ENCODE assay signal across 10 cellular contexts in genomic region chr2:239440511-239440959, GRCh38. TPM values are rescaled to one million over a fixed set of nuclear protein-coding genes. Genes with fewer than 3 reads are reported as not detected.
A peak's percentile ranks its signal among the peaks of the same experiment; 100 is the strongest.
DNase-seq lines count a peak whose midpoint lies in the region; ATAC-seq, FAIRE-seq and TF ChIP-seq lines count a peak whose summit lies in the region.
"Had no signal": no experiment of that assay in that cellular context is flagged by ENCODE, and none has a peak within 500 bp of the region (broad histone marks: within the 10 kb centered on the region; RNA-seq: fewer than 3 reads in every experiment).

No MANE protein-coding gene starts in this region.

- intact Hi-C loops in CD14-positive monocyte (cut with micrococcal nuclease) = no loop called here

- peaks cover 83% of the 10 kb centered on the region for H3K4me1 Mint-ChIP-seq in CD14-positive monocyte
- peaks cover 22 to 39% of the 10 kb centered on the region in 2 donors for H3K4me1 Mint-ChIP-seq in natural killer cell treated with Interleukin-12 subunit alpha and Interleukin-12 subunit beta and Interleukin-15 and Interleukin-18, amount 100 ng/mL, for 72 hours (ENCODE audit: low read depth in 2 of 2)

- FAIRE-seq in endometrium (lab: Jason Lieb, UNC) = peak; percentile 72

- H3K27me3 Mint-ChIP-seq in CD14-positive monocyte (ENCODE audit: low read depth in 3 of 3) = peaks cover 18 to 28% (median 27%) of the 10 kb centered on the region in 3 donors
- H3K27me3 Mint-ChIP-seq in natural killer cell treated with Interleukin-12 subunit alpha and Interleukin-12 subunit beta and Interleukin-15 and Interleukin-18, amount 100 ng/mL, for 72 hours = peaks cover 6 to 8% of the 10 kb centered on the region in 2 donors

- peak overlapping the region; percentile 43 to 87 for H3K4me3 Mint-ChIP-seq in CD14-positive monocyte
- peak overlapping the region; percentile 78 for H3K4me3 Mint-ChIP-seq in natural killer cell treated with Interleukin-12 subunit alpha and Interleukin-12 subunit beta and Interleukin-15 and Interleukin-18, amount 100 ng/mL, for 72 hours

- ATAC-seq in natural killer cell treated with Interleukin-12 subunit alpha and Interleukin-12 subunit beta and Interleukin-15 and Interleukin-18, amount 100 ng/mL, for 72 hours = peak in 1 of 2 donors; percentile 6
- ATAC-seq in GM19035 (IDR thresholded peaks at IDR 0.05; ENCODE audit: unreplicated experiment) (no peak), HG03460 (IDR thresholded peaks at IDR 0.05; ENCODE audit: unreplicated experiment) (no peak), GM18867 (IDR thresholded peaks at IDR 0.05; ENCODE audit: unreplicated experiment) (no peak)

- peaks cover 0 to 6% (median 0%) of the 10 kb centered on the region in 7 donors for H3K9me3 Mint-ChIP-seq in CD14-positive monocyte
- H3K9me3 Mint-ChIP-seq in natural killer cell treated with Interleukin-12 subunit alpha and Interleukin-12 subunit beta and Interleukin-15 and Interleukin-18, amount 100 ng/mL, for 72 hours = no peaks in the 10 kb centered on the region

- no peak for TF ChIP-seq CTCF in CD14-positive monocyte (IDR thresholded peaks at IDR 0.05)

- peaks cover 2 to 10% of the 10 kb centered on the region in 2 donors for H3K36me3 Mint-ChIP-seq in CD14-positive monocyte
- no peaks in the 10 kb centered on the region for H3K36me3 Mint-ChIP-seq in natural killer cell treated with Interleukin-12 subunit alpha and Interleukin-12 subunit beta and Interleukin-15 and Interleukin-18, amount 100 ng/mL, for 72 hours

- peak overlapping the region in 2 of 7 donors; percentile 13 to 66 for H3K27ac Mint-ChIP-seq in CD14-positive monocyte
- H3K27ac Mint-ChIP-seq in natural killer cell treated with Interleukin-12 subunit alpha and Interleukin-12 subunit beta and Interleukin-15 and Interleukin-18, amount 100 ng/mL, for 72 hours = peak overlapping the region in 1 of 2 donors; percentile 59

- DNase-seq in CD14-positive monocyte (ENCODE audit: low spot score) = no peak
- DNase-seq in NCI-H345 (lab: John Stamatoyannopoulos, UW) = peak; percentile 48
- DNase-seq in natural killer cell treated with Interleukin-12 subunit alpha and Interleukin-12 subunit beta and Interleukin-15 and Interleukin-18, amount 100 ng/mL, for 72 hours (ENCODE audit: low spot score) = no peak
- DNase-seq in UCSD-AML1 (lab: John Stamatoyannopoulos, UW; ENCODE audit: unreplicated experiment) = no peak
- DNase-seq: activated CD4-positive, CD25-positive, alpha-beta regulatory T cell; NCI-H524 treated with DMSO at 0.1 percent for 48 hours had no signal

RNA-seq across cellular contexts. Expression of gene HDAC4, which starts 39.7 kb away (rescaled TPM):
- 1 to 10 TPM; 3.3 to 4.5 TPM for polyA plus RNA-seq in CD14-positive monocyte
- 10 to 100 TPM; 22.3 to 48.6 TPM for total RNA-seq in natural killer cell treated with Interleukin-12 subunit alpha and Interleukin-12 subunit beta and Interleukin-15 and Interleukin-18, amount 100 ng/mL, for 72 hours
